1 cellular context compared by ENCODE assay signal in genomic region chr18:46939337-46939963, GRCh38.
TF ChIP-seq lines count a peak whose summit lies in the region.

No MANE protein-coding gene starts in this region.

TF ChIP-seq in endothelial cell of umbilical vein, 7 proteins besides CTCF, POLR2A, EP300 and RAD21 (continued from another document):
- TF ChIP-seq EZH2 (IDR thresholded peaks at IDR 0.05; ENCODE audit: borderline replicate concordance, low read depth, low read length, severe bottlenecking): no peak
